Comparison of ENCODE assay signal across 8 cellular contexts in genomic region chr4:24912252-24913098, GRCh38. TPM values are rescaled to one million over a fixed set of nuclear protein-coding genes. Genes with fewer than 3 reads are reported as not detected.
DNase-seq lines count a peak whose midpoint lies in the region; ATAC-seq and TF ChIP-seq lines count a peak whose summit lies in the region.

Gene CCDC149, minus strand, starts transcription at chr4:24913042. Its CDS starts 178 bp downstream, at chr4:24912864.

- H3K27me3 ChIP-seq in gastroesophageal sphincter = no peaks in the 10 kb centered on the region

- no peaks in the 10 kb centered on the region for H3K4me1 Mint-ChIP-seq in T-helper 1 cell treated with Interleukin-12 subunit alpha and Interleukin-12 subunit beta and Interleukin-4 antibody, amounts not matched to agents 30 μg/mL and 1 μg/mL, for 36 hours (ENCODE audit: low read depth)
- no peaks in the 10 kb centered on the region for H3K4me1 Mint-ChIP-seq in activated T-cell treated with anti-CD3 and anti-CD28 coated beads, Interleukin-2, amount 50 U/mL, for 72 hours (ENCODE audit: low read depth)
- peaks cover 0 to 6% (median 5%) of the 10 kb centered on the region in 4 donors for H3K4me1 Mint-ChIP-seq in naive thymus-derived CD8-positive, alpha-beta T cell

- H3K27me3 Mint-ChIP-seq in T-helper 1 cell treated with Interleukin-12 subunit alpha and Interleukin-12 subunit beta and Interleukin-4 antibody, amounts not matched to agents 30 μg/mL and 1 μg/mL, for 36 hours (ENCODE audit: low read depth) = peaks cover 26% of the 10 kb centered on the region
- H3K27me3 Mint-ChIP-seq in activated T-cell treated with anti-CD3 and anti-CD28 coated beads, Interleukin-2, amount 50 U/mL, for 72 hours (ENCODE audit: low read depth) = peaks cover 30% of the 10 kb centered on the region
- peaks cover 17 to 76% (median 37%) of the 10 kb centered on the region in 5 donors for H3K27me3 Mint-ChIP-seq in naive thymus-derived CD8-positive, alpha-beta T cell

- H3K36me3 Mint-ChIP-seq in T-helper 1 cell treated with Interleukin-12 subunit alpha and Interleukin-12 subunit beta and Interleukin-4 antibody, amounts not matched to agents 30 μg/mL and 1 μg/mL, for 36 hours (ENCODE audit: low read depth) = peaks cover 2% of the 10 kb centered on the region
- H3K36me3 Mint-ChIP-seq in activated T-cell treated with anti-CD3 and anti-CD28 coated beads, Interleukin-2, amount 50 U/mL, for 72 hours (ENCODE audit: insufficient read depth in 2 of 2) = peaks cover 4 to 6% of the 10 kb centered on the region in 2 donors
- H3K36me3 Mint-ChIP-seq in naive thymus-derived CD8-positive, alpha-beta T cell = peaks cover 0 to 15% (median 2%) of the 10 kb centered on the region in 3 donors

- TF ChIP-seq EP300 in gastroesophageal sphincter (IDR thresholded peaks at IDR 0.05) = no peak

- peaks cover 0 to 35% of the 10 kb centered on the region in 2 donors for H3K36me3 ChIP-seq in gastroesophageal sphincter

- H3K9me3 Mint-ChIP-seq in T-helper 1 cell treated with Interleukin-12 subunit alpha and Interleukin-12 subunit beta and Interleukin-4 antibody, amounts not matched to agents 30 μg/mL and 1 μg/mL, for 36 hours = peaks cover 8% of the 10 kb centered on the region
- peaks cover 4 to 6% of the 10 kb centered on the region in 2 donors for H3K9me3 Mint-ChIP-seq in activated T-cell treated with anti-CD3 and anti-CD28 coated beads, Interleukin-2, amount 50 U/mL, for 72 hours
- H3K9me3 Mint-ChIP-seq in naive thymus-derived CD8-positive, alpha-beta T cell = peaks cover 0 to 21% (median 10%) of the 10 kb centered on the region in 9 donors

- H3K9me3 ChIP-seq in gastroesophageal sphincter = peaks cover 0 to 14% (median 0%) of the 10 kb centered on the region in 3 donors

- TF ChIP-seq CTCF in gastroesophageal sphincter (IDR thresholded peaks at IDR 0.05) = peak in 3 of 4 experiments; percentile 23 to 39 (median 36)

- 13% methylated on average over 8 of the region's 88 CpGs; no CpG with 5 or more reads in 1 of the 2 donors for WGBS in gastroesophageal sphincter (ENCODE audit: low coverage in 1 of 2), 2 donors

- POLR2A ChIA-PET in naive thymus-derived CD8-positive, alpha-beta T cell (lab: Charles Lee) = no interaction called here

- peaks cover 0 to 37% (median 5%) of the 10 kb centered on the region in 3 donors for H3K4me1 ChIP-seq in gastroesophageal sphincter

- no peak within 1 kb of the TSS for H3K27ac Mint-ChIP-seq in T-helper 1 cell treated with Interleukin-12 subunit alpha and Interleukin-12 subunit beta and Interleukin-4 antibody, amounts not matched to agents 30 μg/mL and 1 μg/mL, for 36 hours
- no peak within 1 kb of the TSS for H3K27ac Mint-ChIP-seq in activated T-cell treated with anti-CD3 and anti-CD28 coated beads, Interleukin-2, amount 50 U/mL, for 72 hours
- H3K27ac Mint-ChIP-seq in naive thymus-derived CD8-positive, alpha-beta T cell = peak within 1 kb of the TSS in 1 of 10 donors; percentile 20

- ATAC-seq in activated T-cell treated with anti-CD3 and anti-CD28 coated beads, Interleukin-2, amount 50 U/mL, for 72 hours (replicated peaks in 1 of 2) = peak; percentile 58 to 63
- ATAC-seq in gastroesophageal sphincter (peak; percentile 89), HG03159 (IDR thresholded peaks at IDR 0.05; ENCODE audit: unreplicated experiment) (no peak), HG02678 (IDR thresholded peaks at IDR 0.05; ENCODE audit: unreplicated experiment) (no peak)
- no peak for ATAC-seq in naive thymus-derived CD8-positive, alpha-beta T cell

- peak; percentile 57 to 80 for TF ChIP-seq POLR2A in gastroesophageal sphincter (IDR thresholded peaks at IDR 0.05)

- H3K27ac ChIP-seq in gastroesophageal sphincter = peak within 1 kb of the TSS; percentile 90 to 96 (median 96)

- H3K4me3 ChIP-seq in gastroesophageal sphincter = peak within 1 kb of the TSS; percentile 46 to 78

- H3K4me3 Mint-ChIP-seq in T-helper 1 cell treated with Interleukin-12 subunit alpha and Interleukin-12 subunit beta and Interleukin-4 antibody, amounts not matched to agents 30 μg/mL and 1 μg/mL, for 36 hours = peak within 1 kb of the TSS; percentile 37
- H3K4me3 Mint-ChIP-seq in activated T-cell treated with anti-CD3 and anti-CD28 coated beads, Interleukin-2, amount 50 U/mL, for 72 hours = peak within 1 kb of the TSS; percentile 55
- H3K4me3 Mint-ChIP-seq in naive thymus-derived CD8-positive, alpha-beta T cell = peak within 1 kb of the TSS in 8 of 10 donors; percentile 31 to 75 (median 52)

- DNase-seq in T-helper 1 cell (no peak), NCI-H1930 (lab: John Stamatoyannopoulos, UW) (peak; percentile 63 to 74)
- DNase-seq in activated T-cell treated with anti-CD3 and anti-CD28 coated beads, Interleukin-2, amount 50 U/mL, for 72 hours = peak; percentile 3 to 4
- no peak for DNase-seq in naive thymus-derived CD8-positive, alpha-beta T cell

RNA-seq across cellular contexts. Expression of gene CCDC149, which starts in this region (rescaled TPM):
- total RNA-seq in activated T-cell treated with anti-CD3 and anti-CD28 coated beads, Interleukin-2, amount 50 U/mL, for 72 hours = under 1 TPM; 0.19 to 0.24 TPM
- 10 to 100 TPM; 21.9 to 38.7 (median 34.0) TPM for total RNA-seq in gastroesophageal sphincter
- under 1 TPM in 1 of 2 experiments, not detected in 1; 0.21 TPM for total RNA-seq in naive thymus-derived CD8-positive, alpha-beta T cell
- polyA plus RNA-seq in naive thymus-derived CD8-positive, alpha-beta T cell = not detected

Comparison
In these comparisons a context has a peak if more than half of its experiments do, and no peak if none do; other contexts are left out.
1. RNA of gene CCDC149 (total RNA-seq): 21.9 to 38.7 TPM in gastroesophageal sphincter; 0.19 to 0.24 TPM in activated T-cell treated with anti-CD3 and anti-CD28 coated beads, Interleukin-2, amount 50 U/mL, for 72 hours and 0.21 TPM in naive thymus-derived CD8-positive, alpha-beta T cell; every median in the first group is over 10 times any median in the second.
2. Peak in DNase-seq and ATAC-seq in activated T-cell treated with anti-CD3 and anti-CD28 coated beads, Interleukin-2, amount 50 U/mL, for 72 hours; RNA of the gene not detected or under 1 TPM.
3. DNase-seq: peak in NCI-H1930 (2 of 2); none in T-helper 1 cell (0 of 5) and naive thymus-derived CD8-positive, alpha-beta T cell (0 of 10).
4. Peak in every context shown above with its lines, with median percentiles within 50 percentile points of each other: H3K4me3 Mint-ChIP-seq.